In the genomic region with DNA sequence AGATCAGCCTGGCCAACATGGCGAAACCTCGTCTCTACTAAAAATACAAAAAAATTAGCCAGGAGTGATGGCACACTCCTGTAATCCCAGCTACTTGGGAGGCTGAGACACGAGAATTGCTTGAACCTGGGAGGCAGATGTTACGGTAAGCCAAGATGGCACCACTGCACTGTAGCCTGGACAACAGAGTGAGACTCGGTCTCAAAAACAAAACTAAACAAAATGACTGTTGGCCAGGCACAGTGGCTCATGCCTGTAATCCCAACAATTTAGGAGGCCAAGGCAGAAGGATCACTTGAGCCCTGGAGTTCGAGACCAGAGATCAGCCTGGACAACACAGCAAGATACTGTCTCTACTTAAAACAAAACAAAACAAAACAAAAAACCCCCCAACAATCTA, we compare ENCODE assay signal across 6 cellular contexts. TPM values are rescaled to one million over a fixed set of nuclear protein-coding genes. Genes with fewer than 3 reads are reported as not detected.
"Had no signal": no experiment of that assay in that cellular context is flagged by ENCODE, and none has a peak within 500 bp of the region (broad histone marks: within the 10 kb centered on the region; RNA-seq: fewer than 3 reads in every experiment).

No MANE protein-coding gene starts in this region.

RNA-seq across cellular contexts. Expression of gene FKBP1B, which starts 6.4 kb away (rescaled TPM):
- polyA plus RNA-seq: naive thymus-derived CD4-positive, alpha-beta T cell had no signal

RNA-seq across cellular contexts. Expression of gene MFSD2B, which starts 33.2 kb away (rescaled TPM):
- total RNA-seq: esophagus mucosa, gastrocnemius medialis, glomerular endothelial cell, kidney epithelial cell, left ventricle myocardium superior had no signal
- polyA plus RNA-seq: naive thymus-derived CD4-positive, alpha-beta T cell had no signal
